Comparison of ENCODE assay signal across 8 cellular contexts in genomic region chr10:124648738-124649137, GRCh38.
DNase-seq lines count a peak whose midpoint lies in the region; ATAC-seq and TF ChIP-seq lines count a peak whose summit lies in the region.

No MANE protein-coding gene starts in this region.

- H3K9me3 ChIP-seq in AG04450 (ENCODE audit: control insufficient read depth, insufficient read depth, low read length) (no peaks in the 10 kb centered on the region), IMR-90 (ENCODE audit: control insufficient read depth, insufficient read depth, low read length) (no peaks in the 10 kb centered on the region), heart left ventricle (no peaks in the 10 kb centered on the region), H9 (ENCODE audit: control insufficient read depth, low read depth, low read length) (no peaks in the 10 kb centered on the region)

- intact Hi-C loops in IMR-90 (cut with micrococcal nuclease) (loop anchor here (5.0 kb wide), 1 partner anchor 94 kb away; the partner anchor contains the start of gene FAM53B), heart left ventricle (cut with DNase I) (loop anchor here in 4 of 10 donors (2.0 to 10.0 kb wide), 6 partner anchors 34 to 94 kb away; partner anchors contain the start of gene FAM53B (in 1 of the 4))

- H3K14ac ChIP-seq in IMR-90 (replicated peaks; ENCODE audit: low read depth, low read length) (no peak overlapping the region), H9 (ENCODE audit: insufficient read depth, low read length) (no peak overlapping the region)

- in situ Hi-C loops in IMR-90 (cut with MboI; ENCODE audit: low sequenced_read_pairs) = no loop called here

- H3K27ac Mint-ChIP-seq in H9 = peak overlapping the region in 1 of 3 experiments; percentile 89; a peak in 1 of 7 replicates

- peak overlapping the region; percentile 8 for H2AK9ac ChIP-seq in IMR-90 (replicated peaks; ENCODE audit: low read depth, low read length, poor library complexity)

- H2BK120ac ChIP-seq in IMR-90 (ENCODE audit: low read depth, low read length) (no peak overlapping the region), H9 (ENCODE audit: low read depth, low read length, poor library complexity, severe bottlenecking) (no peak overlapping the region)

- H3T11ph ChIP-seq in H9 (ENCODE audit: low read length) = no peak overlapping the region

- WGBS in IMR-90 (ENCODE audit: extremely low coverage in 2 of 2, insufficient read length in 1 of 2), 2 experiments = 21% methylated on average over 5 of the region's 9 CpGs; no CpG with 5 or more reads in 1 of the 2 experiments
- 25 to 31% (median 28%) methylated on average over 9 of the region's 9 CpGs for WGBS in heart left ventricle, 4 donors
- no CpG with 5 or more reads among the region's 9 CpGs for WGBS in H9 (ENCODE audit: extremely low coverage, insufficient read length, low lambda C conversion rate)

- H3K79me1 ChIP-seq in IMR-90 (ENCODE audit: low read depth in 1 of 2, low read length in 2 of 2) = peaks cover 20 to 30% of the 10 kb centered on the region in 2 experiments; a peak in 3 of 4 replicates
- no peaks in the 10 kb centered on the region for H3K79me1 ChIP-seq in H9 (ENCODE audit: insufficient read depth, low read depth, low read length, poor library complexity, severe bottlenecking)

- H3K9ac ChIP-seq in IMR-90 (ENCODE audit: low read depth, low read length) (no peak overlapping the region), H9 (ENCODE audit: extremely low read depth, insufficient read length, low read length) (no peak overlapping the region)

- H4K5ac ChIP-seq in IMR-90 (ENCODE audit: low read depth, low read length) = no peak overlapping the region; the same call in 1 of the 2 replicates
- H4K5ac ChIP-seq in H9 (ENCODE audit: insufficient read length, low read depth, low read length) = no peak overlapping the region

- H3K56ac ChIP-seq in IMR-90 (ENCODE audit: extremely low read depth, insufficient read depth, low read length) (no peak overlapping the region), H9 (ENCODE audit: insufficient read length, low read depth, low read length) (no peak overlapping the region)

- H4K20me1 ChIP-seq in IMR-90 (ENCODE audit: insufficient read depth, low read length) = no peaks in the 10 kb centered on the region; the same call in 1 of the 2 replicates
- H4K20me1 ChIP-seq in H9 (ENCODE audit: control insufficient read depth, insufficient read depth, insufficient read length) = peaks cover 2% of the 10 kb centered on the region

- no peaks in the 10 kb centered on the region for H3K23me2 ChIP-seq in H9 (ENCODE audit: insufficient read length, low read depth, low read length, poor library complexity, severe bottlenecking)

- no peak overlapping the region for H3K18ac ChIP-seq in IMR-90 (ENCODE audit: low read depth, low read length)
- no peak overlapping the region for H3K18ac ChIP-seq in H9 (ENCODE audit: insufficient read length, low read depth, low read length)

- no peak overlapping the region for H4K91ac ChIP-seq in IMR-90 (ENCODE audit: insufficient read depth, low read depth, low read length)
- H4K91ac ChIP-seq in H9 (ENCODE audit: insufficient read length, low read depth, low read length) = no peak overlapping the region

- POLR2A ChIA-PET in AG04450 (lab: Yijun Ruan, JAX) (interaction anchor here (1.1 kb wide), 1 partner anchor 12 kb away, joined by 3 read pairs; no protein-coding TSS in a partner anchor), IMR-90 (lab: Charles Lee; ENCODE audit: unreplicated experiment) (no interaction called here)

- no peak overlapping the region; the same call in 1 of the 2 replicates for H3K23ac ChIP-seq in IMR-90 (ENCODE audit: low read depth, low read length)
- H3K23ac ChIP-seq in H9 (ENCODE audit: insufficient read length, low read depth, low read length) = no peak overlapping the region

- H3K9me3 Mint-ChIP-seq in H9 = no peaks in the 10 kb centered on the region

- H3K36me3 Mint-ChIP-seq in H9 (ENCODE audit: insufficient read depth in 1 of 3, low read depth in 3 of 3) = 0 out of 7 replicates have a peak, but pooled peaks cover 0 to 2% (median 0%) of the 10 kb centered on the region in 3 experiments

- dilution Hi-C loops in IMR-90 (cut with HindIII; ENCODE audit: low sequenced_read_pairs, unreplicated experiment) = no loop called here

- no peak overlapping the region for H2BK12ac ChIP-seq in H9 (ENCODE audit: insufficient read length, low read depth, low read length)

- DNase-seq in AG04450 (ENCODE audit: low read depth, low spot score) (peak; percentile 81), IMR-90 (peak; percentile 95), SK-N-DZ (ENCODE audit: low spot score) (peak; percentile 23), amniotic epithelial cell (ENCODE audit: low read depth) (peak; percentile 89), heart left ventricle (peak; percentile 80 to 90 (median 87)), skeletal muscle cell (ENCODE audit: low read depth) (peak; percentile 89), H9 (no peak), OCI-M2 (lab: John Stamatoyannopoulos, UW; ENCODE audit: unreplicated experiment) (no peak)

- H2AFZ ChIP-seq in IMR-90 (replicated peaks; ENCODE audit: low read length, poor library complexity) (peak overlapping the region; percentile 58), H9 (ENCODE audit: low read length) (no peak overlapping the region)

- H3K4me3 Mint-ChIP-seq in H9 = no peak overlapping the region

- no peaks in the 10 kb centered on the region for H3K27me3 Mint-ChIP-seq in H9 (ENCODE audit: low read depth)

- H4K8ac ChIP-seq in IMR-90 (ENCODE audit: low read depth in 2 of 2, low read length in 2 of 2) (no peak overlapping the region), H9 (replicated peaks; ENCODE audit: insufficient read length, low read depth, low read length) (no peak overlapping the region)

- peaks cover 27% of the 10 kb centered on the region for H3K4me1 ChIP-seq in IMR-90 (ENCODE audit: control insufficient read depth, insufficient read depth, low read length)
- H3K4me1 ChIP-seq in heart left ventricle = peaks cover 56 to 100% (median 94%) of the 10 kb centered on the region in 12 donors
- peaks cover 6% of the 10 kb centered on the region; the same call in 1 of the 2 replicates for H3K4me1 ChIP-seq in H9 (ENCODE audit: insufficient read depth, low read length)

- peaks cover 26 to 47% of the 10 kb centered on the region in 2 experiments for H3K4me1 Mint-ChIP-seq in H9

- H2BK20ac ChIP-seq in IMR-90 (ENCODE audit: low read depth, low read length) = no peak overlapping the region
- no peak overlapping the region for H2BK20ac ChIP-seq in H9 (ENCODE audit: low read depth, low read length, poor library complexity, severe bottlenecking)

- no peak overlapping the region for H3K4ac ChIP-seq in IMR-90 (ENCODE audit: low read depth, low read length)
- H3K4ac ChIP-seq in H9 (ENCODE audit: low read depth, low read length) = no peak overlapping the region

- TF ChIP-seq POLR2A in IMR-90 (IDR thresholded peaks at IDR 0.05; ENCODE audit: low read depth, low read length) = no peak
- no peak for TF ChIP-seq POLR2A in heart left ventricle (IDR thresholded peaks at IDR 0.05)

- H3K27ac ChIP-seq in AG04450 (ENCODE audit: low read depth, low read length) = peak overlapping the region; percentile 77
- peak overlapping the region; percentile 13; the same call in 1 of the 2 replicates for H3K27ac ChIP-seq in IMR-90 (ENCODE audit: insufficient read depth, low read length)
- H3K27ac ChIP-seq in heart left ventricle = peak overlapping the region; percentile 33 to 97 (median 75)
- no peak overlapping the region for H3K27ac ChIP-seq in H9 (ENCODE audit: insufficient read length, low read depth, low read length)

- H3K79me2 ChIP-seq in H9 (ENCODE audit: insufficient read depth, low read length) = no peaks in the 10 kb centered on the region

- ATAC-seq in IMR-90 (ENCODE audit: low read depth) = peak; percentile 73
- ATAC-seq in heart left ventricle = peak; percentile 52 to 61 (median 58)

- H3K9me1 ChIP-seq in IMR-90 (ENCODE audit: insufficient read depth, low read length) = peaks cover 33% of the 10 kb centered on the region

- H2BK15ac ChIP-seq in IMR-90 (ENCODE audit: low read depth, low read length) (no peak overlapping the region), H9 (ENCODE audit: low read depth, low read length) (no peak overlapping the region)

- no peak for TF ChIP-seq RAD21 in IMR-90 (IDR thresholded peaks at IDR 0.05; ENCODE audit: low read length)

- no peak for TF ChIP-seq CTCF in AG04450 (IDR thresholded peaks at IDR 0.05; ENCODE audit: low read depth, low read length)
- no peak for TF ChIP-seq CTCF in IMR-90 (conservative IDR thresholded peaks at IDR 0.05; ENCODE audit: low read depth, low read length)
- TF ChIP-seq CTCF in heart left ventricle (IDR thresholded peaks at IDR 0.05) = peak in 1 of 12 donors; percentile 10
- TF ChIP-seq CTCF in H9 (conservative IDR thresholded peaks at IDR 0.05) = no peak

- no peak overlapping the region for H2AK5ac ChIP-seq in IMR-90 (ENCODE audit: low read depth, low read length)
- H2AK5ac ChIP-seq in H9 (ENCODE audit: insufficient read length, low read length) = no peak overlapping the region

- H3K4me2 ChIP-seq in IMR-90 (ENCODE audit: low read depth, low read length) (0 out of 2 replicates have a peak overlapping the region, but pooled peaks have one; percentile 7), H9 (ENCODE audit: insufficient read depth, insufficient read length, low read length) (no peak overlapping the region)

- no TSS peak for BruUV-seq in IMR-90 (replicated peaks; lab: Mats Ljungman, UMichigan)

- H2BK5ac ChIP-seq in IMR-90 (ENCODE audit: low read depth, low read length, poor library complexity, severe bottlenecking) (peak overlapping the region; percentile 14), H9 (ENCODE audit: insufficient read length, low read length) (no peak overlapping the region)

- CTCF ChIA-PET in AG04450 (lab: Charles Lee) (interaction anchor here (0.7 to 1.0 kb wide), 2 partner anchors 39 to 93 kb away, joined by 3 to 4 read pairs; no protein-coding TSS in a partner anchor), IMR-90 (lab: Yijun Ruan, JAX) (interaction anchor here (1.3 kb wide), 1 partner anchor 93 kb away, joined by 4 read pairs; no protein-coding TSS in a partner anchor)

- H3K27me3 ChIP-seq in AG04450 (ENCODE audit: control insufficient read depth, insufficient read depth, low read length) (no peaks in the 10 kb centered on the region), IMR-90 (ENCODE audit: control insufficient read depth, insufficient read depth, low read length) (no peaks in the 10 kb centered on the region), heart left ventricle (no peaks in the 10 kb centered on the region), H9 (ENCODE audit: insufficient read depth, low read length) (no peaks in the 10 kb centered on the region)

- no peak overlapping the region for H3K4me3 ChIP-seq in AG04450 (ENCODE audit: low read depth, low read length)
- no peak overlapping the region for H3K4me3 ChIP-seq in IMR-90 (ENCODE audit: insufficient read depth, low read depth, low read length)
- H3K4me3 ChIP-seq in heart left ventricle = peak overlapping the region in 1 of 12 donors; percentile 7
- H3K4me3 ChIP-seq in skeletal muscle cell (ENCODE audit: low read depth, low read length) = no peak overlapping the region

- H3K36me3 ChIP-seq in IMR-90 (ENCODE audit: control insufficient read depth, insufficient read depth, low read length) (no peaks in the 10 kb centered on the region), heart left ventricle (peaks cover 0 to 9% (median 0%) of the 10 kb centered on the region in 9 donors)

Comparison
In these comparisons a context has a peak if more than half of its experiments do, and no peak if none do; other contexts are left out.
1. DNase-seq: peak in AG04450 (single experiment), IMR-90 (single experiment), SK-N-DZ (single experiment), amniotic epithelial cell (single experiment), heart left ventricle (5 of 5) and skeletal muscle cell (single experiment); none in H9 (single experiment) and OCI-M2 (single experiment).